ENCODE assay signal across 15 cellular contexts in the genomic region with DNA sequence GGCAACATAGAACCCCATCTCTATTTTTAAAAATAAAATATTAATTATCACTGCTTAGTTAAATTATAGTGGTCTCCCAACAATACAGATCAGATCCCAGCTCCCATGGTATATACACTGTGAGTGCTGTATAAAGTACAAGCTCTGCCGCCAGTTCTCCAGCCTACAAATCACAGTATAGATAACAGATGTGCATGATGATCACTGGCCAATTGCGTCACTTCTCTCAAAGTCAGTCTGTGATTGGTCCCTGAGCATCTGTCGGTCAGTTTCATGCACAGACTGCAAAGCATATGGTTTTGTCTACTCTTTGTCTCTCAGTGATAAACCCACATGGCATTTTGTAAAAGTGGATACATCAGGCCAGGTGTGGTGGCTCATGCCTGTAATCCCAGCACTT.
"Had no signal": no experiment of that assay in that cellular context is flagged by ENCODE, and none has a peak within 500 bp of the region (broad histone marks: within the 10 kb centered on the region; RNA-seq: fewer than 3 reads in every experiment).

No MANE protein-coding gene starts in this region.

- H3K36me3 ChIP-seq: prostate gland, upper lobe of right lung, WERI-Rb-1 had no signal

- H3K4me3 ChIP-seq: prostate gland, upper lobe of right lung had no signal

- H3K9me3 ChIP-seq: prostate gland, upper lobe of right lung had no signal

- DNase-seq: activated CD4-positive, alpha-beta T cell treated with anti-CD3 and anti-CD28 coated beads for 1 hour; activated gamma-delta T cell treated with Interleukin-2 at 50 U/mL for 16 hours; activated T-cell treated with anti-CD3 and anti-CD28 coated beads, Interleukin-2, amount 50 U/mL, for 1 hour; aorta; foreskin melanocyte; hippocampal formation; left cardiac atrium; stimulated activated CD4-positive, alpha-beta T cell treated with anti-CD3 and anti-CD28 coated beads, Interleukin-4, amount 100 ng/mL, for 24 hours; stimulated activated naive CD4-positive, alpha-beta T cell treated with Interleukin-2 at 50 U/mL for 16 hours; upper lobe of right lung; WERI-Rb-1 had no signal

- H3K27me3 ChIP-seq: upper lobe of right lung had no signal

- FAIRE-seq: islet of Langerhans, TTC549 had no signal

- ATAC-seq: left cardiac atrium; natural killer cell treated with Interleukin-12 subunit alpha and Interleukin-12 subunit beta and Interleukin-15 and Interleukin-18, amount 100 ng/mL, for 72 hours; upper lobe of right lung had no signal

- H3K27ac ChIP-seq: prostate gland, upper lobe of right lung, WERI-Rb-1 had no signal

- H3K4me1 ChIP-seq: prostate gland had no signal
